Comparison of ENCODE assay signal across 8 cellular contexts in genomic region chr6:31403283-31403989, GRCh38. TPM values are rescaled to one million over a fixed set of nuclear protein-coding genes. Genes with fewer than 3 reads are reported as not detected.
DNase-seq lines count a peak whose midpoint lies in the region; ATAC-seq and TF ChIP-seq lines count a peak whose summit lies in the region.

Gene MICA (plus strand): TSS chr6:31403595. CDS start chr6:31403633, 38 bp downstream.

- intact Hi-C loops in PC-9 (cut with micrococcal nuclease; ENCODE audit: unreplicated experiment), result no loop called here
- intact Hi-C loops in natural killer cell (cut with micrococcal nuclease), result loop anchor here (5.0 kb wide), 1 partner anchor 89 kb away; no protein-coding TSS in a partner anchor

- POLR2A ChIA-PET in PC-9 (lab: Charles Lee; ENCODE audit: unreplicated experiment), result no interaction called here

- no TSS peak for BruUV-seq in PC-9 (replicated peaks; lab: Mats Ljungman, UMichigan)

- H4K20me1 ChIP-seq in PC-9 (ENCODE audit: insufficient read depth), result no peaks in the 10 kb centered on the region

- peak within 1 kb of the TSS; percentile 77 for H3K4me2 ChIP-seq in PC-9

- peak within 1 kb of the TSS; percentile 79 for H2AFZ ChIP-seq in PC-9

- no peaks in the 10 kb centered on the region for H3K36me3 ChIP-seq in PC-9 (ENCODE audit: low read depth)

- no peaks in the 10 kb centered on the region for H3K9me3 ChIP-seq in PC-9 (ENCODE audit: insufficient read depth, low read depth)

- H3K27ac ChIP-seq in PC-9, result no peak within 1 kb of the TSS

- H3K79me2 ChIP-seq in PC-9 (ENCODE audit: low read depth), result 0 out of 2 replicates have a peak, but pooled peaks cover 15% of the 10 kb centered on the region

- H3K4me3 ChIP-seq in GM12865 (ENCODE audit: low read depth, low read length) (peak within 1 kb of the TSS; percentile 94), PC-9 (peak within 1 kb of the TSS; percentile 57), fibroblast of the aortic adventitia (ENCODE audit: low read depth, low read length) (peak within 1 kb of the TSS; percentile 90)

- TF ChIP-seq CTCF in GM12865 (IDR thresholded peaks at IDR 0.05; ENCODE audit: insufficient read depth, low read depth, low read length, missing control alignments) (no peak), PC-9 (conservative IDR thresholded peaks at IDR 0.05) (no peak), fibroblast of the aortic adventitia (IDR thresholded peaks at IDR 0.05; ENCODE audit: insufficient read depth, low read length) (no peak), natural killer cell (IDR thresholded peaks at IDR 0.05) (no peak)

- no peaks in the 10 kb centered on the region for H3K9me3 Mint-ChIP-seq in natural killer cell

- ATAC-seq in HG02884 (IDR thresholded peaks at IDR 0.05; ENCODE audit: unreplicated experiment) (peak; percentile 59), natural killer cell (peak; percentile 71 to 78 (median 77))

- DNase-seq in GM12865 (ENCODE audit: low read depth), result peak; percentile 85
- DNase-seq in PC-9, result peak; percentile 72 to 90
- DNase-seq in activated effector memory CD4-positive, alpha-beta T cell treated with Interleukin-2 at 50 U/mL for 16 hours, result peak; percentile 61
- peak; percentile 79 for DNase-seq in fibroblast of the aortic adventitia (ENCODE audit: low read depth)
- peak; percentile 77 for DNase-seq in natural killer cell
- DNase-seq in stimulated activated naive CD4-positive, alpha-beta T cell (lab: John Stamatoyannopoulos, UW), result peak; percentile 20 to 74 (median 42)
- no peak for DNase-seq in SKM-1 (lab: John Stamatoyannopoulos, UW; ENCODE audit: unreplicated experiment)

- peaks cover 82 to 84% of the 10 kb centered on the region in 2 donors for H3K4me1 Mint-ChIP-seq in natural killer cell

- H3K4me3 Mint-ChIP-seq in natural killer cell, result peak within 1 kb of the TSS; percentile 93

- H3K27me3 ChIP-seq in PC-9 (ENCODE audit: insufficient read depth, low read depth), result 0 out of 2 replicates have a peak, but pooled peaks cover 15% of the 10 kb centered on the region

- H3K27ac Mint-ChIP-seq in natural killer cell, result peak within 1 kb of the TSS; percentile 85 to 96

- peaks cover 16% of the 10 kb centered on the region; the same call in 1 of the 2 replicates for H3F3A ChIP-seq in PC-9 (ENCODE audit: insufficient read depth, low read depth)

- peaks cover 21% of the 10 kb centered on the region for H3K4me1 ChIP-seq in PC-9 (replicated peaks; ENCODE audit: insufficient read depth)

- no peaks in the 10 kb centered on the region for H3K9me2 ChIP-seq in PC-9 (ENCODE audit: insufficient read depth)

- H3K36me3 Mint-ChIP-seq in natural killer cell, result no peaks in the 10 kb centered on the region

- H3K27me3 Mint-ChIP-seq in natural killer cell (ENCODE audit: low read depth in 2 of 2), result no peaks in the 10 kb centered on the region

- CTCF ChIA-PET in PC-9 (lab: Charles Lee), result interaction anchor here (0.6 kb wide), 2 partner anchors 59 to 193 kb away, joined by 3 to 5 read pairs; no protein-coding TSS in a partner anchor

RNA-seq across cellular contexts. Expression of gene MICA, which starts in this region (rescaled TPM):
- total RNA-seq in PC-9 (2021), result 11.8 and 13.5 TPM in 2 replicates
- total RNA-seq in fibroblast of the aortic adventitia (ENCODE audit: low replicate concordance), result 12.7 and 13.3 TPM in 2 replicates
- 10 to 100 TPM in 2 of 3 donors, 1 to 10 TPM in 1; 9.3 to 19.7 (median 11.4) TPM for total RNA-seq in natural killer cell
